In the genomic region with DNA sequence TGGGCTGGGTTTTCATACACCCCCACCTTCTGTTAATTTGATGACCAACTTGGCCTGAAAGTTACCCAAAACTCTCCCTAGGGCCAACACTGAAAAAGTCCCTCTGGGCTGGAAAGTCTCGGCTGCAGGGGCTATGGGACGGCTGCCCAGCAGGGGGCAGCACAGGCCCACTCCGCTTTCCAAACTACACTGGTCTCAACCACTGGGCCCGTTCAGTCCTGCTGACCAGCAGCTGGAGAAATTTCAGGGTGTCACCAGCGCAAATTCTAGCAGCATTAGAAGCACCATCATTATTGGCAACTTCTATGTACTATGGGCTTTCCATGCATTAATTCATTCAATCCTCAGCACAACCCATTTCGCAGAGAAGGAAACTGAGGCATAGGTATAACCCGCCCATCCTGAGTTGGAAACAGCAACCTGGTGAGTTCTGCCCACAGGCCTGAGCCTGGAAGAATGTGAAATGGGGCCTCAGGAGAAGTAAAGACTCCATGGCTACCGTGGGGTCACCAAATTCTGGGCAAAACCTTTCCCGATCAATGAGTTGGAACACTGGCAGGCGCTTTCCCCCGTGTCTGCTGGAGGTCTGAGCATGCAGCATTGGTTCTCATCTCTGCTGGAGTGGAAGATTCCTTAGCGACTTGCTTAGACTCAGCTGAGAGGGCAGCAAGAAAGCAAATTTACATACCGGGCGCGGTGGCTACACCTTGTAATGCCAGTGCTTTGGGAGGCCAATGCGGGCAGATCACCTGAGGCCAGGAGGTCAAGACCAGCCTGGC, we compare ENCODE assay signal across 8 cellular contexts. TPM values are rescaled to one million over a fixed set of nuclear protein-coding genes. Genes with fewer than 3 reads are reported as not detected.
DNase-seq lines count a peak whose midpoint lies in the region; ATAC-seq and TF ChIP-seq lines count a peak whose summit lies in the region.

No MANE protein-coding gene starts in this region.

- no peak overlapping the region for H3K4me3 Mint-ChIP-seq in activated T-helper 1 cell treated with anti-CD3 and anti-CD28 coated beads, Interleukin-12 subunit alpha, Interleukin-12 subunit beta, Interleukin-2, Interleukin-4 antibody, amounts not matched to agents 30 ng/mL and 10 ng/mL and 1 ng/mL, durations not matched to agents 14 hours and 24 hours and 36 hours

- DNase-seq in ELR (ENCODE audit: low read depth) (peak; percentile 78), H7 (peak; percentile 94), PC-3 (peak; percentile 65), foreskin melanocyte (peak; percentile 24), posterior cingulate gyrus (peak in 6 of 10 donors; percentile 37 to 93 (median 60))
- no peak for DNase-seq in activated T-helper 1 cell treated with anti-CD3 and anti-CD28 coated beads, Interleukin-12 subunit alpha, Interleukin-12 subunit beta, Interleukin-2, Interleukin-4 antibody, amounts not matched to agents 30 ng/mL and 10 ng/mL and 1 ng/mL, durations not matched to agents 14 hours and 24 hours and 36 hours (ENCODE audit: low spot score)

- no peaks in the 10 kb centered on the region for H3K27me3 ChIP-seq in H7 (ENCODE audit: control insufficient read depth, insufficient read depth, low read length)
- H3K27me3 ChIP-seq in PC-3 (ENCODE audit: low read length), result no peaks in the 10 kb centered on the region

- no TSS peak for BruUV-seq in PC-3 (replicated peaks; lab: Mats Ljungman, UMichigan)

- H3K9me3 ChIP-seq in PC-3 (ENCODE audit: low read length), result no peaks in the 10 kb centered on the region

- no peaks in the 10 kb centered on the region for H3K4me1 ChIP-seq in PC-3 (ENCODE audit: insufficient read depth, low read length)

- H3K79me2 ChIP-seq in PC-3 (ENCODE audit: low read length), result no peaks in the 10 kb centered on the region

- H3K4me1 Mint-ChIP-seq in activated T-helper 1 cell treated with anti-CD3 and anti-CD28 coated beads, Interleukin-12 subunit alpha, Interleukin-12 subunit beta, Interleukin-2, Interleukin-4 antibody, amounts not matched to agents 30 ng/mL and 10 ng/mL and 1 ng/mL, durations not matched to agents 14 hours and 24 hours and 36 hours (ENCODE audit: low read depth), result peaks cover 5% of the 10 kb centered on the region

- peak; percentile 87 for TF ChIP-seq CTCF in PC-3 (conservative IDR thresholded peaks at IDR 0.05; ENCODE audit: low read depth, low read length)

- peaks cover 4% of the 10 kb centered on the region for H3K9me3 Mint-ChIP-seq in activated T-helper 1 cell treated with anti-CD3 and anti-CD28 coated beads, Interleukin-12 subunit alpha, Interleukin-12 subunit beta, Interleukin-2, Interleukin-4 antibody, amounts not matched to agents 30 ng/mL and 10 ng/mL and 1 ng/mL, durations not matched to agents 14 hours and 24 hours and 36 hours

- H4K20me1 ChIP-seq in PC-3 (ENCODE audit: low read length), result no peaks in the 10 kb centered on the region

- no peaks in the 10 kb centered on the region for H3K9me2 ChIP-seq in PC-3 (replicated peaks; ENCODE audit: low read length)

- peaks cover 24% of the 10 kb centered on the region for H3K36me3 ChIP-seq in H7 (replicated peaks; ENCODE audit: control insufficient read depth, insufficient read depth, low read length)
- H3K36me3 ChIP-seq in PC-3 (ENCODE audit: low read depth, low read length), result no peaks in the 10 kb centered on the region

- H3F3A ChIP-seq in PC-3 (ENCODE audit: low read length, unreplicated experiment), result no peaks in the 10 kb centered on the region

- no peak overlapping the region for H3K9ac ChIP-seq in PC-3 (ENCODE audit: low read length)

- H3K27ac Mint-ChIP-seq in activated T-helper 1 cell treated with anti-CD3 and anti-CD28 coated beads, Interleukin-12 subunit alpha, Interleukin-12 subunit beta, Interleukin-2, Interleukin-4 antibody, amounts not matched to agents 30 ng/mL and 10 ng/mL and 1 ng/mL, durations not matched to agents 14 hours and 24 hours and 36 hours, result peak overlapping the region; percentile 48

- no peak overlapping the region for H3K4me2 ChIP-seq in PC-3 (ENCODE audit: low read length)

- peaks cover 68% of the 10 kb centered on the region for H3K36me3 Mint-ChIP-seq in activated T-helper 1 cell treated with anti-CD3 and anti-CD28 coated beads, Interleukin-12 subunit alpha, Interleukin-12 subunit beta, Interleukin-2, Interleukin-4 antibody, amounts not matched to agents 30 ng/mL and 10 ng/mL and 1 ng/mL, durations not matched to agents 14 hours and 24 hours and 36 hours (ENCODE audit: low read depth)

- no peaks in the 10 kb centered on the region for H3K27me3 Mint-ChIP-seq in activated T-helper 1 cell treated with anti-CD3 and anti-CD28 coated beads, Interleukin-12 subunit alpha, Interleukin-12 subunit beta, Interleukin-2, Interleukin-4 antibody, amounts not matched to agents 30 ng/mL and 10 ng/mL and 1 ng/mL, durations not matched to agents 14 hours and 24 hours and 36 hours (ENCODE audit: insufficient read depth)

- H2AFZ ChIP-seq in PC-3 (ENCODE audit: low read length), result no peak overlapping the region

- H3K27ac ChIP-seq in PC-3 (ENCODE audit: low read length), result no peak overlapping the region

- ATAC-seq in PC-3 (peak; percentile 93), HG02840 (IDR thresholded peaks at IDR 0.05; ENCODE audit: low FRiP score, unreplicated experiment) (no peak), GM18858 (IDR thresholded peaks at IDR 0.05; ENCODE audit: unreplicated experiment) (no peak)

- no peak overlapping the region for H3K4me3 ChIP-seq in H7 (ENCODE audit: insufficient read depth, low read depth, low read length)
- H3K4me3 ChIP-seq in PC-3 (ENCODE audit: low read length), result no peak overlapping the region

- CTCF ChIA-PET in PC-3 (lab: Charles Lee), result interaction anchor here (0.7 kb wide), 1 partner anchor 20 kb away, joined by 3 read pairs; no protein-coding TSS in a partner anchor

- intact Hi-C loops in PC-3 (cut with micrococcal nuclease) (loop anchor here (1.0 kb wide), 1 partner anchor 53 kb away; no protein-coding TSS in a partner anchor), posterior cingulate gyrus (cut with DNase I) (loop anchor here (2.0 kb wide), 1 partner anchor 313 kb away; no protein-coding TSS in a partner anchor)
- intact Hi-C loops in activated T-helper 1 cell treated with anti-CD3 and anti-CD28 coated beads, Interleukin-12 subunit alpha, Interleukin-12 subunit beta, Interleukin-2, Interleukin-4 antibody, amounts not matched to agents 30 ng/mL and 10 ng/mL and 1 ng/mL, durations not matched to agents 14 hours and 24 hours and 36 hours (cut with micrococcal nuclease), result loop anchor here (1.0 to 2.0 kb wide), 5 partner anchors 10 to 314 kb away; no protein-coding TSS in a partner anchor

- POLR2A ChIA-PET in PC-3 (lab: Charles Lee; ENCODE audit: unreplicated experiment), result no interaction called here

RNA-seq across cellular contexts. Expression of a gene that starts 9.7 kb away (rescaled TPM):
- 1.2 and 2.2 TPM in 2 replicates for total RNA-seq in H7 (2014; rRNA removed; shearing (Covaris generic))
- total RNA-seq in PC-3 (2014; rRNA removed), result not detected in 2 replicates
- not detected in 2 replicates for total RNA-seq in activated T-helper 1 cell treated with anti-CD3 and anti-CD28 coated beads, Interleukin-12 subunit alpha, Interleukin-12 subunit beta, Interleukin-2, Interleukin-4 antibody, amounts not matched to agents 30 ng/mL and 10 ng/mL and 1 ng/mL, durations not matched to agents 14 hours and 24 hours and 36 hours

RNA-seq across cellular contexts. Expression of a gene that starts 16.4 kb away (rescaled TPM):
- not detected in 2 replicates for total RNA-seq in H7 (2014; rRNA removed; shearing (Covaris generic))
- total RNA-seq in PC-3 (2014; rRNA removed), result not detected in 2 replicates
- not detected in 2 replicates for total RNA-seq in activated T-helper 1 cell treated with anti-CD3 and anti-CD28 coated beads, Interleukin-12 subunit alpha, Interleukin-12 subunit beta, Interleukin-2, Interleukin-4 antibody, amounts not matched to agents 30 ng/mL and 10 ng/mL and 1 ng/mL, durations not matched to agents 14 hours and 24 hours and 36 hours

RNA-seq across cellular contexts. Expression of a gene that starts 48.5 kb away (rescaled TPM):
- 16.7 and 17.4 TPM in 2 replicates for total RNA-seq in H7 (2014; rRNA removed; shearing (Covaris generic))
- 7.6 and 9.1 TPM in 2 replicates for total RNA-seq in PC-3 (2014; rRNA removed)
- 178 and 182 TPM in 2 replicates for total RNA-seq in activated T-helper 1 cell treated with anti-CD3 and anti-CD28 coated beads, Interleukin-12 subunit alpha, Interleukin-12 subunit beta, Interleukin-2, Interleukin-4 antibody, amounts not matched to agents 30 ng/mL and 10 ng/mL and 1 ng/mL, durations not matched to agents 14 hours and 24 hours and 36 hours
